1 cellular context compared by ENCODE assay signal in the genomic region with DNA sequence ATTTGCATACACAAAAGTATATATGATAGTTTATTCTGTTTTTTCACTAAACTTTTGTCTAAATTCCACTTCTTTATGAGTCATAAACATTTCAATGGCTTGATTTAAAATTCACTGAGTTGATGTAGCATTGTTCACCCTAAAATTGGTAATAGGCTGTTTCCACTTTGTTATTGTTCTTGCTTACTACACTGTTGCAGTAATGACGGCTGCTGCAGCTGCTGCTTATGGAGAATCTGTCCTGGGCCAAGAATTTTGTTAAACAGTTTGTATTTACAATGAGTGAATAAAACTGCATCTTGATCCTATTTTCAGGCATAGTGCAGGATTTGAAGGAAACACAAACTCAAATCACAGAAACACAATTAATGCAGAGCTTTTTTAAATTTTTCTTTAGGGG.
TF ChIP-seq lines count a peak whose summit lies in the region.

No MANE protein-coding gene starts in this region.

TF ChIP-seq in WTC11, 78 proteins besides CTCF, POLR2A, EP300 and RAD21 (continued from another document):
- TF ChIP-seq, protein P1, sequence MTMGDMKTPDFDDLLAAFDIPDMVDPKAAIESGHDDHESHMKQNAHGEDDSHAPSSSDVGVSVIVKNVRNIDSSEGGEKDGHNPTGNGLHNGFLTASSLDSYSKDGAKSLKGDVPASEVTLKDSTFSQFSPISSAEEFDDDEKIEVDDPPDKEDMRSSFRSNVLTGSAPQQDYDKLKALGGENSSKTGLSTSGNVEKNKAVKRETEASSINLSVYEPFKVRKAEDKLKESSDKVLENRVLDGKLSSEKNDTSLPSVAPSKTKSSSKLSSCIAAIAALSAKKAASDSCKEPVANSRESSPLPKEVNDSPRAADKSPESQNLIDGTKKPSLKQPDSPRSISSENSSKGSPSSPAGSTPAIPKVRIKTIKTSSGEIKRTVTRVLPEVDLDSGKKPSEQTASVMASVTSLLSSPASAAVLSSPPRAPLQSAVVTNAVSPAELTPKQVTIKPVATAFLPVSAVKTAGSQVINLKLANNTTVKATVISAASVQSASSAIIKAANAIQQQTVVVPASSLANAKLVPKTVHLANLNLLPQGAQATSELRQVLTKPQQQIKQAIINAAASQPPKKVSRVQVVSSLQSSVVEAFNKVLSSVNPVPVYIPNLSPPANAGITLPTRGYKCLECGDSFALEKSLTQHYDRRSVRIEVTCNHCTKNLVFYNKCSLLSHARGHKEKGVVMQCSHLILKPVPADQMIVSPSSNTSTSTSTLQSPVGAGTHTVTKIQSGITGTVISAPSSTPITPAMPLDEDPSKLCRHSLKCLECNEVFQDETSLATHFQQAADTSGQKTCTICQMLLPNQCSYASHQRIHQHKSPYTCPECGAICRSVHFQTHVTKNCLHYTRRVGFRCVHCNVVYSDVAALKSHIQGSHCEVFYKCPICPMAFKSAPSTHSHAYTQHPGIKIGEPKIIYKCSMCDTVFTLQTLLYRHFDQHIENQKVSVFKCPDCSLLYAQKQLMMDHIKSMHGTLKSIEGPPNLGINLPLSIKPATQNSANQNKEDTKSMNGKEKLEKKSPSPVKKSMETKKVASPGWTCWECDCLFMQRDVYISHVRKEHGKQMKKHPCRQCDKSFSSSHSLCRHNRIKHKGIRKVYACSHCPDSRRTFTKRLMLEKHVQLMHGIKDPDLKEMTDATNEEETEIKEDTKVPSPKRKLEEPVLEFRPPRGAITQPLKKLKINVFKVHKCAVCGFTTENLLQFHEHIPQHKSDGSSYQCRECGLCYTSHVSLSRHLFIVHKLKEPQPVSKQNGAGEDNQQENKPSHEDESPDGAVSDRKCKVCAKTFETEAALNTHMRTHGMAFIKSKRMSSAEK (CRISPR knock-in tag; IDR thresholded peaks at IDR 0.05; ENCODE audit: borderline replicate concordance): no peak
- TF ChIP-seq CREB1 (CRISPR knock-in tag; IDR thresholded peaks at IDR 0.05): no peak
- no peak for TF ChIP-seq NR2C2 (CRISPR knock-in tag; IDR thresholded peaks at IDR 0.05)
